ENCODE assay signal across 25 cellular contexts in genomic region chr9:133386338-133386737, GRCh38.
"Had no signal": no experiment of that assay in that cellular context is flagged by ENCODE, and none has a peak within 500 bp of the region (broad histone marks: within the 10 kb centered on the region; RNA-seq: fewer than 3 reads in every experiment).

No MANE protein-coding gene starts in this region.

- H3K9me3 ChIP-seq: esophagus squamous epithelium, gastroesophageal sphincter had no signal

- H3K9me3 Mint-ChIP-seq: activated CD4-positive, alpha-beta memory T cell treated with anti-CD3 and anti-CD28 coated beads, Interleukin-2, amount 10 ng/mL, durations not matched to agents 7 days and 5 days; activated CD4-positive, alpha-beta T cell treated with anti-CD3 and anti-CD28 coated beads, Interleukin-2, amount 10 ng/mL, durations not matched to agents 24 days and 14 days; activated T-cell treated with anti-CD3 and anti-CD28 coated beads, Interleukin-2, amount 50 U/mL, for 4 hours; activated T-helper 17 cell treated with anti-CD3 and anti-CD28 coated beads, Interleukin-2, amount 50 U/mL, for 72 hours; central memory CD8-positive, alpha-beta T cell had no signal

- H3K4me1 ChIP-seq: gastroesophageal sphincter had no signal

- H3K4me3 ChIP-seq: esophagus squamous epithelium, gastroesophageal sphincter had no signal

- H3K27me3 Mint-ChIP-seq: activated CD4-positive, alpha-beta memory T cell treated with anti-CD3 and anti-CD28 coated beads, Interleukin-2, amount 10 ng/mL, durations not matched to agents 7 days and 5 days; activated CD4-positive, alpha-beta T cell treated with anti-CD3 and anti-CD28 coated beads, Interleukin-2, amount 10 ng/mL, durations not matched to agents 24 days and 14 days had no signal

- DNase-seq: activated CD4-positive, alpha-beta memory T cell treated with anti-CD3 and anti-CD28 coated beads, Interleukin-2, amount 10 ng/mL, durations not matched to agents 7 days and 5 days; activated CD4-positive, alpha-beta T cell treated with anti-CD3 and anti-CD28 coated beads for 36 hours; activated CD4-positive, alpha-beta T cell treated with anti-CD3 and anti-CD28 coated beads, Interleukin-2, amount 10 ng/mL, durations not matched to agents 24 days and 14 days; activated CD4-positive, CD25-positive, alpha-beta regulatory T cell; activated CD4-positive, CD25-positive, alpha-beta regulatory T cell treated with anti-CD3 and anti-CD28 coated beads, Interleukin-2, amount 50 U/mL, for 72 hours; activated CD8-positive, alpha-beta memory T cell treated with anti-CD3 and anti-CD28 coated beads, Interleukin-2, amount 50 U/mL, for 48 hours; activated effector memory CD4-positive, alpha-beta T cell treated with Interleukin-2 at 50 U/mL for 16 hours; activated gamma-delta T cell treated with Interleukin-2 at 50 U/mL for 16 hours; activated naive CD4-positive, alpha-beta T cell treated with anti-CD3 and anti-CD28 coated beads, Interleukin-2, amount 50 U/mL, for 16 hours; activated naive CD4-positive, alpha-beta T cell treated with Interleukin-2 at 50 U/mL for 16 hours; activated T-cell treated with anti-CD3 and anti-CD28 coated beads for 4 hours; activated T-cell treated with anti-CD3 and anti-CD28 coated beads, Interleukin-2, amount 50 U/mL, for 4 hours; amniotic stem cell; brain microvascular endothelial cell; cortex of kidney; dermis blood vessel endothelial cell; effector CD8-positive, alpha-beta T cell; esophagus squamous epithelium; foreskin melanocyte; T-helper 2 cell had no signal

- H3K27ac Mint-ChIP-seq: activated CD4-positive, alpha-beta memory T cell treated with anti-CD3 and anti-CD28 coated beads, Interleukin-2, amount 10 ng/mL, durations not matched to agents 7 days and 5 days; activated CD4-positive, alpha-beta T cell treated with anti-CD3 and anti-CD28 coated beads for 36 hours; activated CD4-positive, alpha-beta T cell treated with anti-CD3 and anti-CD28 coated beads, Interleukin-2, amount 10 ng/mL, durations not matched to agents 24 days and 14 days; activated naive CD8-positive, alpha-beta T cell; activated T-helper 17 cell treated with anti-CD3 and anti-CD28 coated beads, Interleukin-2, amount 50 U/mL, for 72 hours had no signal

- H3K4me1 Mint-ChIP-seq: activated CD4-positive, alpha-beta memory T cell treated with anti-CD3 and anti-CD28 coated beads, Interleukin-2, amount 10 ng/mL, durations not matched to agents 7 days and 5 days; activated CD4-positive, alpha-beta T cell treated with anti-CD3 and anti-CD28 coated beads for 36 hours; activated CD4-positive, alpha-beta T cell treated with anti-CD3 and anti-CD28 coated beads, Interleukin-2, amount 10 ng/mL, durations not matched to agents 24 days and 14 days; activated T-helper 17 cell treated with anti-CD3 and anti-CD28 coated beads, Interleukin-2, amount 50 U/mL, for 72 hours; central memory CD8-positive, alpha-beta T cell had no signal

- H3K36me3 ChIP-seq: brain microvascular endothelial cell, esophagus squamous epithelium, gastroesophageal sphincter had no signal

- H3K27me3 ChIP-seq: brain microvascular endothelial cell had no signal

- H3K4me3 Mint-ChIP-seq: activated CD4-positive, alpha-beta memory T cell treated with anti-CD3 and anti-CD28 coated beads, Interleukin-2, amount 10 ng/mL, durations not matched to agents 7 days and 5 days; activated CD4-positive, alpha-beta T cell treated with anti-CD3 and anti-CD28 coated beads for 36 hours; activated CD4-positive, alpha-beta T cell treated with anti-CD3 and anti-CD28 coated beads, Interleukin-2, amount 10 ng/mL, durations not matched to agents 24 days and 14 days; activated naive CD8-positive, alpha-beta T cell; activated T-cell treated with anti-CD3 and anti-CD28 coated beads, Interleukin-2, amount 50 U/mL, for 4 hours; activated T-helper 17 cell treated with anti-CD3 and anti-CD28 coated beads, Interleukin-2, amount 50 U/mL, for 72 hours; central memory CD8-positive, alpha-beta T cell had no signal

- H3K36me3 Mint-ChIP-seq: activated naive CD8-positive, alpha-beta T cell had no signal

- H3K27ac ChIP-seq: brain microvascular endothelial cell, epithelial cell of prostate, esophagus squamous epithelium, gastroesophageal sphincter had no signal
